Comparison of ENCODE assay signal across 8 cellular contexts in genomic region chr17:9987779-9988585, GRCh38.
DNase-seq lines count a peak whose midpoint lies in the region; ATAC-seq and TF ChIP-seq lines count a peak whose summit lies in the region.

No MANE protein-coding gene starts in this region.

- TF ChIP-seq CTCF in AG09319 (IDR thresholded peaks at IDR 0.05; ENCODE audit: low read depth, low read length) (peak; percentile 73), colonic mucosa (IDR thresholded peaks at IDR 0.05) (peak; percentile 67)

- H3K9ac ChIP-seq in colonic mucosa (ENCODE audit: low read depth in 2 of 2, low read length in 2 of 2): no peak overlapping the region
- H3K9ac ChIP-seq in mesendoderm (ENCODE audit: low read length): no peak overlapping the region

- H3K36me3 ChIP-seq in colonic mucosa: no peaks in the 10 kb centered on the region
- H3K36me3 ChIP-seq in mesendoderm (ENCODE audit: control insufficient read depth, insufficient read depth, low read length): no peaks in the 10 kb centered on the region

- H3K79me1 ChIP-seq in mesendoderm (ENCODE audit: low read length): no peaks in the 10 kb centered on the region

- H3K27me3 ChIP-seq in colonic mucosa (no peaks in the 10 kb centered on the region), mesendoderm (ENCODE audit: insufficient read depth, low read length, poor library complexity) (no peaks in the 10 kb centered on the region)

- H4K8ac ChIP-seq in mesendoderm (ENCODE audit: low read depth, low read length): no peak overlapping the region

- H3K27ac ChIP-seq in colonic mucosa (no peak overlapping the region), mesendoderm (ENCODE audit: low read depth, low read length) (no peak overlapping the region)

- intact Hi-C loops in colonic mucosa (cut with DNase I): loop anchor here (10.0 kb wide), 1 partner anchor 63 kb away; no protein-coding TSS in a partner anchor

- no CpG with 5 or more reads among the region's 7 CpGs for WGBS in mesendoderm (ENCODE audit: extremely low coverage, insufficient coverage, low lambda C conversion rate)

- H3K4me2 ChIP-seq in mesendoderm (ENCODE audit: low read length): no peak overlapping the region

- ATAC-seq in GM18511 (IDR thresholded peaks at IDR 0.05; ENCODE audit: unreplicated experiment) (peak; percentile 47), HG03342 (IDR thresholded peaks at IDR 0.05; ENCODE audit: unreplicated experiment) (no peak)

- no peak overlapping the region for H2BK120ac ChIP-seq in mesendoderm (ENCODE audit: low read depth, low read length)

- H3K4me3 ChIP-seq in colonic mucosa (no peak overlapping the region), mesendoderm (ENCODE audit: low read length) (no peak overlapping the region)

- no peak overlapping the region for H3K4ac ChIP-seq in mesendoderm (ENCODE audit: low read depth, low read length)

- no peak overlapping the region for H2BK15ac ChIP-seq in mesendoderm (replicated peaks; ENCODE audit: low read depth)

- no peaks in the 10 kb centered on the region for H3K79me2 ChIP-seq in mesendoderm (ENCODE audit: control insufficient read depth, insufficient read depth, low read length)

- H4K5ac ChIP-seq in mesendoderm (ENCODE audit: low read length): no peak overlapping the region

- no peak overlapping the region for H3K23ac ChIP-seq in mesendoderm (ENCODE audit: low read length)

- H3K18ac ChIP-seq in mesendoderm (ENCODE audit: low read length): no peak overlapping the region

- peak overlapping the region; percentile 25 for H3K56ac ChIP-seq in mesendoderm (ENCODE audit: low read length)

- DNase-seq in AG09319 (ENCODE audit: extremely low read depth, low read depth): no peak
- DNase-seq in RKO (ENCODE audit: low spot score): peak; percentile 48
- DNase-seq in colonic mucosa: peak; percentile 37
- peak; percentile 73 for DNase-seq in mesendoderm
- DNase-seq in NCI-H69 (lab: John Stamatoyannopoulos, UW): no peak
- no peak for DNase-seq in DMS153 (lab: John Stamatoyannopoulos, UW)

- no peak overlapping the region for H2BK5ac ChIP-seq in mesendoderm (ENCODE audit: low read length)

- H3K9me3 ChIP-seq in colonic mucosa: no peaks in the 10 kb centered on the region

- H3K4me1 ChIP-seq in colonic mucosa (no peaks in the 10 kb centered on the region), mesendoderm (ENCODE audit: control insufficient read depth, low read depth, low read length) (peaks cover 1% of the 10 kb centered on the region)

- no peak overlapping the region for H2AK5ac ChIP-seq in mesendoderm (ENCODE audit: low read length)

Comparison
In these comparisons a context has a peak if more than half of its experiments do, and no peak if none do; other contexts are left out.
1. DNase-seq: peak in RKO (single experiment), colonic mucosa (single experiment) and mesendoderm (single experiment); none in AG09319 (single experiment), NCI-H69 (single experiment) and DMS153 (single experiment).